Comparison of ENCODE assay signal across 33 cellular contexts in genomic region chr4:78703079-78703478, GRCh38.
DNase-seq lines count a peak whose midpoint lies in the region; ATAC-seq, FAIRE-seq and TF ChIP-seq lines count a peak whose summit lies in the region.
"Had no signal": no experiment of that assay in that cellular context is flagged by ENCODE, and none has a peak within 500 bp of the region (broad histone marks: within the 10 kb centered on the region; RNA-seq: fewer than 3 reads in every experiment).

No MANE protein-coding gene starts in this region.

- no peak overlapping the region for H3K14ac ChIP-seq in mesenchymal stem cell (ENCODE audit: low read length in 2 of 2)

- no peak for FAIRE-seq in K562 (lab: Jason Lieb, UNC)
- FAIRE-seq: A204.1, A549, D721Med had no signal

- POLR2A ChIA-PET in HEK293 (lab: Yijun Ruan, JAX) (no interaction called here), K562 (lab: Yijun Ruan, JAX) (interaction anchor here (1.6 kb wide), 1 partner anchor 8 kb away, joined by 3 read pairs; no protein-coding TSS in a partner anchor)

- H2AFZ ChIP-seq in K562 (ENCODE audit: low read depth, low read length) (no peak overlapping the region), mesenchymal stem cell (ENCODE audit: low read depth, low read length) (no peak overlapping the region)

- no peak overlapping the region for H3K9ac ChIP-seq in K562 (ENCODE audit: insufficient read depth in 1 of 2, low read depth in 2 of 2, low read length in 2 of 2)
- no peak overlapping the region for H3K9ac ChIP-seq in mesenchymal stem cell (ENCODE audit: low read length)
- H3K9ac ChIP-seq: BLaER1; BLaER1 treated with 17β-estradiol and CSF1 and Interleukin-3, amounts not matched to agents 10 nM and 100 nM had no signal

- H3K27me3 ChIP-seq in DOHH2 (ENCODE audit: control insufficient read depth, low read length) (no peaks in the 10 kb centered on the region), K562 (ENCODE audit: control insufficient read depth in 2 of 2, insufficient read depth in 2 of 2, low read length in 2 of 2) (no peaks in the 10 kb centered on the region), mesenchymal stem cell (ENCODE audit: control insufficient read depth in 1 of 2, insufficient read depth in 1 of 2, low read length in 2 of 2) (no peaks in the 10 kb centered on the region), uterus (no peaks in the 10 kb centered on the region)
- H3K27me3 ChIP-seq: BE2C; BLaER1; BLaER1 treated with 17β-estradiol and CSF1 and Interleukin-3, amounts not matched to agents 10 nM and 100 nM had no signal

- H3K9me1 ChIP-seq in K562 (ENCODE audit: control insufficient read depth, insufficient read depth, low read length): no peaks in the 10 kb centered on the region

- H2AK5ac ChIP-seq in mesenchymal stem cell (ENCODE audit: low read length, severe bottlenecking): no peak overlapping the region

- intact Hi-C loops in K562 (cut with micrococcal nuclease) (no loop called here), uterus (cut with DNase I; ENCODE audit: low total_unique reads) (no loop called here)

- peaks cover 48% of the 10 kb centered on the region for H3K4me1 ChIP-seq in DOHH2 (ENCODE audit: control insufficient read depth, low read length)
- no peaks in the 10 kb centered on the region for H3K4me1 ChIP-seq in HEK293 (ENCODE audit: control insufficient read depth, insufficient read depth, low read length)
- H3K4me1 ChIP-seq in K562 (replicated peaks in 1 of 2; ENCODE audit: control insufficient read depth in 2 of 2, insufficient read depth in 2 of 2, low read length in 2 of 2): peaks cover 0 to 30% of the 10 kb centered on the region in 2 experiments
- no peaks in the 10 kb centered on the region for H3K4me1 ChIP-seq in mesenchymal stem cell (ENCODE audit: control insufficient read depth, insufficient read depth, low read depth, low read length)
- no peaks in the 10 kb centered on the region for H3K4me1 ChIP-seq in uterus
- H3K4me1 ChIP-seq: BE2C, BLaER1, Caco-2 had no signal

- no peak overlapping the region for H3K27ac ChIP-seq in DOHH2 (ENCODE audit: low read depth, low read length)
- H3K27ac ChIP-seq in HEK293 (ENCODE audit: extremely low read depth, low read depth, low read length): no peak overlapping the region
- H3K27ac ChIP-seq in K562 (ENCODE audit: extremely low read depth, low read depth, low read length): no peak overlapping the region
- no peak overlapping the region for H3K27ac ChIP-seq in mesenchymal stem cell (ENCODE audit: low read length, poor library complexity, severe bottlenecking)
- H3K27ac ChIP-seq in uterus: no peak overlapping the region
- H3K27ac ChIP-seq: A549; BLaER1; BLaER1 treated with 17β-estradiol and CSF1 and Interleukin-3, amounts not matched to agents 10 nM and 100 nM; C4-2B had no signal

- no peak for DNase-seq in K562 (ENCODE audit: extremely low read depth in 1 of 4, low spot score in 3 of 4)
- DNase-seq in mesenchymal stem cell: no peak
- DNase-seq in midbrain (lab: John Stamatoyannopoulos, UW): no peak
- DNase-seq in uterus: no peak
- DNase-seq in AML-193 (lab: John Stamatoyannopoulos, UW): no peak
- DNase-seq in Kasumi-1 (lab: John Stamatoyannopoulos, UW): no peak
- DNase-seq: 8988T; ACHN; BE2C; C1 segment of cervical spinal cord; Caco-2; Calu3; CD4-positive, alpha-beta memory T cell; CD4-positive, alpha-beta T cell; CD4-positive, CD25-positive, alpha-beta regulatory T cell; CD8-positive, alpha-beta memory T cell; CD8-positive, alpha-beta T cell; COR-L47; DMS 273 treated with DMSO at 0.1 percent for 48 hours; DMS153; DMS53; DMS79; DMS79 treated with DMSO at 0.1 percent for 48 hours; DND-41; EL had no signal

- H2BK120ac ChIP-seq in mesenchymal stem cell (ENCODE audit: low read depth, low read length): peak overlapping the region; percentile 19

- BruUV-seq in K562 (replicated peaks; lab: Mats Ljungman, UMichigan): no TSS peak

- no peak for ATAC-seq in K562
- ATAC-seq: A549; CD8-positive, alpha-beta T cell had no signal

- H3F3A ChIP-seq in DOHH2 (ENCODE audit: control insufficient read depth, insufficient read depth): no peaks in the 10 kb centered on the region; the same call in none of the 2 replicates

- CTCF ChIA-PET in HEK293 (lab: Yijun Ruan, JAX): interaction anchor here (0.6 to 0.7 kb wide), 2 partner anchors 89 to 137 kb away, joined by 3 to 4 read pairs; no protein-coding TSS in a partner anchor
- CTCF ChIA-PET in K562 (lab: Yijun Ruan, JAX; ENCODE audit: low intra/inter-chr PET ratio): no interaction called here

- TF ChIP-seq POLR2A in K562 (conservative IDR thresholded peaks at IDR 0.05) (no peak), uterus (IDR thresholded peaks at IDR 0.05) (no peak)

- TF ChIP-seq EP300 in K562 (IDR thresholded peaks at IDR 0.05; ENCODE audit: low read length): no peak

- H3K79me2 ChIP-seq in DOHH2 (ENCODE audit: control insufficient read depth, low read length): no peaks in the 10 kb centered on the region
- H3K79me2 ChIP-seq in K562 (ENCODE audit: control insufficient read depth, insufficient read depth, low read length): no peaks in the 10 kb centered on the region

- H3K23ac ChIP-seq in mesenchymal stem cell (ENCODE audit: low read length in 2 of 2): no peak overlapping the region

- peaks cover 8% of the 10 kb centered on the region; the same call in 1 of the 2 replicates for H3K9me3 ChIP-seq in DOHH2 (ENCODE audit: control insufficient read depth, insufficient read depth, low read length)
- no peaks in the 10 kb centered on the region for H3K9me3 ChIP-seq in HEK293 (ENCODE audit: control insufficient read depth, insufficient read depth, low read depth, low read length)
- no peaks in the 10 kb centered on the region; the same call in 1 of the 2 replicates for H3K9me3 ChIP-seq in K562 (replicated peaks; ENCODE audit: control insufficient read depth, insufficient read depth, low read depth, low read length)
- peaks cover 8% of the 10 kb centered on the region for H3K9me3 ChIP-seq in mesenchymal stem cell (ENCODE audit: control insufficient read depth, low read length)
- no peaks in the 10 kb centered on the region for H3K9me3 ChIP-seq in uterus
- H3K9me3 ChIP-seq: BE2C had no signal

- no peak for TF ChIP-seq RAD21 in K562 (CRISPR knock-in tag; conservative IDR thresholded peaks at IDR 0.05 in 1 of 2, IDR thresholded peaks at IDR 0.05 in 1 of 2)

- no peak overlapping the region for H2BK5ac ChIP-seq in mesenchymal stem cell (ENCODE audit: low read depth, low read length, poor library complexity, severe bottlenecking)

- TF ChIP-seq CTCF in DOHH2 (IDR thresholded peaks at IDR 0.05; ENCODE audit: low read depth, low read length, poor library complexity, severe bottlenecking) (no peak), HEK293 (tag by site-specific recombination; IDR thresholded peaks at IDR 0.05) (no peak), K562 (IDR thresholded peaks at IDR 0.05 in 2 of 3, conservative IDR thresholded peaks at IDR 0.05 in 1 of 3; ENCODE audit: insufficient read depth in 2 of 3, low read depth in 1 of 3, low read length in 3 of 3) (no peak), uterus (IDR thresholded peaks at IDR 0.05) (no peak)

- no peak overlapping the region for H2BK15ac ChIP-seq in mesenchymal stem cell (ENCODE audit: low read depth, poor library complexity, severe bottlenecking)

- no peaks in the 10 kb centered on the region for H3K79me1 ChIP-seq in mesenchymal stem cell (replicated peaks; ENCODE audit: low read length, poor library complexity, severe bottlenecking)

- H4K20me1 ChIP-seq in DOHH2 (ENCODE audit: control insufficient read depth, insufficient read depth, low read depth, low read length) (no peaks in the 10 kb centered on the region), K562 (replicated peaks; ENCODE audit: control insufficient read depth, insufficient read depth, low read length) (no peaks in the 10 kb centered on the region)
- H4K20me1 ChIP-seq: BLaER1; BLaER1 treated with 17β-estradiol and CSF1 and Interleukin-3, amounts not matched to agents 10 nM and 100 nM had no signal

- no peaks in the 10 kb centered on the region for H3K9me2 ChIP-seq in DOHH2 (replicated peaks; ENCODE audit: control insufficient read depth, low read length)

- no peak overlapping the region for H4K8ac ChIP-seq in mesenchymal stem cell (ENCODE audit: low read length)

- H2BK12ac ChIP-seq in mesenchymal stem cell (ENCODE audit: low read length in 2 of 2): no peak overlapping the region

- H3K4ac ChIP-seq in mesenchymal stem cell (ENCODE audit: low read depth in 1 of 2, low read length in 2 of 2): no peak overlapping the region

- H4K91ac ChIP-seq in mesenchymal stem cell (ENCODE audit: low read length): no peak overlapping the region

- H3K36me3 ChIP-seq in DOHH2 (ENCODE audit: control insufficient read depth, low read length) (no peaks in the 10 kb centered on the region), HEK293 (ENCODE audit: control insufficient read depth in 2 of 2, insufficient read depth in 1 of 2, low read length in 2 of 2) (no peaks in the 10 kb centered on the region), K562 (ENCODE audit: control insufficient read depth, insufficient read depth, low read length) (no peaks in the 10 kb centered on the region), mesenchymal stem cell (ENCODE audit: control insufficient read depth in 1 of 2, insufficient read depth in 2 of 2, low read depth in 1 of 2, low read length in 2 of 2) (no peaks in the 10 kb centered on the region), uterus (no peaks in the 10 kb centered on the region)
- H3K36me3 ChIP-seq: BE2C; BLaER1; BLaER1 treated with 17β-estradiol and CSF1 and Interleukin-3, amounts not matched to agents 10 nM and 100 nM had no signal

- in situ Hi-C loops in K562 (cut with MboI): no loop called here

- no peak overlapping the region for H3K18ac ChIP-seq in mesenchymal stem cell (ENCODE audit: low read depth in 1 of 2, low read length in 2 of 2)

- peak overlapping the region; percentile 24; the same call in 1 of the 2 replicates for H3K4me2 ChIP-seq in DOHH2 (ENCODE audit: low read length)
- no peak overlapping the region for H3K4me2 ChIP-seq in K562 (ENCODE audit: insufficient read depth, low read length)
- no peak overlapping the region for H3K4me2 ChIP-seq in mesenchymal stem cell (ENCODE audit: low read length, poor library complexity, severe bottlenecking)
- H3K4me2 ChIP-seq: A549, BLaER1 had no signal

- no peak overlapping the region for H3K4me3 ChIP-seq in DOHH2 (ENCODE audit: low read length)
- no peak overlapping the region for H3K4me3 ChIP-seq in HEK293 (ENCODE audit: low read depth, low read length)
- H3K4me3 ChIP-seq in K562: no peak overlapping the region
- no peak overlapping the region for H3K4me3 ChIP-seq in mesenchymal stem cell (ENCODE audit: insufficient read depth in 1 of 2, low read depth in 1 of 2, low read length in 2 of 2)
- no peak overlapping the region for H3K4me3 ChIP-seq in uterus
- H3K4me3 ChIP-seq: A549; BLaER1; BLaER1 treated with 17β-estradiol and CSF1 and Interleukin-3, amounts not matched to agents 10 nM and 100 nM had no signal

TF ChIP-seq in K562, 482 proteins besides CTCF, POLR2A, EP300 and RAD21:
- peak in 1 of 2 experiments; percentile 85; a peak in 2 of 3 replicates for TF ChIP-seq CBX3 (IDR thresholded peaks at IDR 0.05; ENCODE audit: borderline replicate concordance in 1 of 2, low read length in 2 of 2)
- TF ChIP-seq TRIM28 (IDR thresholded peaks at IDR 0.05): 0 out of 2 replicates have a peak, but pooled peaks have one; percentile 28
- no peak for TF ChIP-seq ZFX (CRISPR knock-in tag; IDR thresholded peaks at IDR 0.05)
- TF ChIP-seq CBX5 (IDR thresholded peaks at IDR 0.05; ENCODE audit: borderline replicate concordance, low read depth): 0 out of 2 replicates have a peak, but pooled peaks have one; percentile 9
TF ChIP-seq in K562: peak in this region for 3.
